Comparison of ENCODE assay signal across 1 cellular context in genomic region chr17:38352245-38353083, GRCh38.
A peak's percentile ranks its signal among the peaks of the same experiment; 100 is the strongest.
TF ChIP-seq lines count a peak whose summit lies in the region.

No MANE protein-coding gene starts in this region.

TF ChIP-seq in HepG2, 621 proteins besides CTCF, POLR2A, EP300 and RAD21 (continued from another document and continues in another):
- TF ChIP-seq, protein P1, sequence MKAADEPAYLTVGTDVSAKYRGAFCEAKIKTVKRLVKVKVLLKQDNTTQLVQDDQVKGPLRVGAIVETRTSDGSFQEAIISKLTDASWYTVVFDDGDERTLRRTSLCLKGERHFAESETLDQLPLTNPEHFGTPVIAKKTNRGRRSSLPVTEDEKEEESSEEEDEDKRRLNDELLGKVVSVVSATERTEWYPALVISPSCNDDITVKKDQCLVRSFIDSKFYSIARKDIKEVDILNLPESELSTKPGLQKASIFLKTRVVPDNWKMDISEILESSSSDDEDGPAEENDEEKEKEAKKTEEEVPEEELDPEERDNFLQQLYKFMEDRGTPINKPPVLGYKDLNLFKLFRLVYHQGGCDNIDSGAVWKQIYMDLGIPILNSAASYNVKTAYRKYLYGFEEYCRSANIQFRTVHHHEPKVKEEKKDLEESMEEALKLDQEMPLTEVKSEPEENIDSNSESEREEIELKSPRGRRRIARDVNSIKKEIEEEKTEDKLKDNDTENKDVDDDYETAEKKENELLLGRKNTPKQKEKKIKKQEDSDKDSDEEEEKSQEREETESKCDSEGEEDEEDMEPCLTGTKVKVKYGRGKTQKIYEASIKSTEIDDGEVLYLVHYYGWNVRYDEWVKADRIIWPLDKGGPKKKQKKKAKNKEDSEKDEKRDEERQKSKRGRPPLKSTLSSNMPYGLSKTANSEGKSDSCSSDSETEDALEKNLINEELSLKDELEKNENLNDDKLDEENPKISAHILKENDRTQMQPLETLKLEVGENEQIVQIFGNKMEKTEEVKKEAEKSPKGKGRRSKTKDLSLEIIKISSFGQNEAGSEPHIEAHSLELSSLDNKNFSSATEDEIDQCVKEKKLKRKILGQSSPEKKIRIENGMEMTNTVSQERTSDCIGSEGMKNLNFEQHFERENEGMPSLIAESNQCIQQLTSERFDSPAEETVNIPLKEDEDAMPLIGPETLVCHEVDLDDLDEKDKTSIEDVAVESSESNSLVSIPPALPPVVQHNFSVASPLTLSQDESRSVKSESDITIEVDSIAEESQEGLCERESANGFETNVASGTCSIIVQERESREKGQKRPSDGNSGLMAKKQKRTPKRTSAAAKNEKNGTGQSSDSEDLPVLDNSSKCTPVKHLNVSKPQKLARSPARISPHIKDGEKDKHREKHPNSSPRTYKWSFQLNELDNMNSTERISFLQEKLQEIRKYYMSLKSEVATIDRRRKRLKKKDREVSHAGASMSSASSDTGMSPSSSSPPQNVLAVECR (CRISPR knock-in tag; IDR thresholded peaks at IDR 0.05; ENCODE audit: borderline replicate concordance): peak; percentile 49
- TF ChIP-seq TGIF2 (CRISPR knock-in tag; IDR thresholded peaks at IDR 0.05): peak; percentile 8; the same call in 1 of the 2 replicates
- TF ChIP-seq, protein P2, sequence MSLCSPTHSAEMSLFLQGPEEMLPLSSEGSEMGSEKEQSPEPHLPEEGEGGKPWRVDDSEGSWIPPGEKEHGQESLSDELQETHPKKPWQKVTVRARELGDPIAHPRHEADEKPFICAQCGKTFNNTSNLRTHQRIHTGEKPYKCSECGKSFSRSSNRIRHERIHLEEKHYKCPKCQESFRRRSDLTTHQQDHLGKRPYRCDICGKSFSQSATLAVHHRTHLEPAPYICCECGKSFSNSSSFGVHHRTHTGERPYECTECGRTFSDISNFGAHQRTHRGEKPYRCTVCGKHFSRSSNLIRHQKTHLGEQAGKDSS (CRISPR knock-in tag; IDR thresholded peaks at IDR 0.05; ENCODE audit: borderline replicate concordance, low read depth): peak; percentile 28; the same call in 1 of the 2 replicates
- TF ChIP-seq ZNF646 (CRISPR knock-in tag; IDR thresholded peaks at IDR 0.05): no peak
- TF ChIP-seq SOX6 (IDR thresholded peaks at IDR 0.05): no peak
- 0 out of 2 replicates have a peak, but pooled peaks have one; percentile 9 for TF ChIP-seq SOX6 (CRISPR knock-in tag; IDR thresholded peaks at IDR 0.05)
- TF ChIP-seq, protein P3, sequence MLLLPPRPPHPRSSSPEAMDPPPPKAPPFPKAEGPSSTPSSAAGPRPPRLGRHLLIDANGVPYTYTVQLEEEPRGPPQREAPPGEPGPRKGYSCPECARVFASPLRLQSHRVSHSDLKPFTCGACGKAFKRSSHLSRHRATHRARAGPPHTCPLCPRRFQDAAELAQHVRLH (CRISPR knock-in tag; IDR thresholded peaks at IDR 0.05; ENCODE audit: borderline replicate concordance, low read depth): 0 out of 2 replicates have a peak, but pooled peaks have one; percentile 37
- TF ChIP-seq ZNF235 (CRISPR knock-in tag; IDR thresholded peaks at IDR 0.05; ENCODE audit: borderline replicate concordance): peak; percentile 49; the same call in 1 of the 2 replicates
- no peak; the same call in 1 of the 2 replicates for TF ChIP-seq ZBTB7B (CRISPR knock-in tag; IDR thresholded peaks at IDR 0.05)
- TF ChIP-seq ZFAT (CRISPR knock-in tag; conservative IDR thresholded peaks at IDR 0.05): no peak
- TF ChIP-seq SOX5 (CRISPR knock-in tag; IDR thresholded peaks at IDR 0.05; ENCODE audit: borderline replicate concordance): no peak
- no peak for TF ChIP-seq RNF2 (conservative IDR thresholded peaks at IDR 0.05; ENCODE audit: low read depth)
- TF ChIP-seq, protein P4, sequence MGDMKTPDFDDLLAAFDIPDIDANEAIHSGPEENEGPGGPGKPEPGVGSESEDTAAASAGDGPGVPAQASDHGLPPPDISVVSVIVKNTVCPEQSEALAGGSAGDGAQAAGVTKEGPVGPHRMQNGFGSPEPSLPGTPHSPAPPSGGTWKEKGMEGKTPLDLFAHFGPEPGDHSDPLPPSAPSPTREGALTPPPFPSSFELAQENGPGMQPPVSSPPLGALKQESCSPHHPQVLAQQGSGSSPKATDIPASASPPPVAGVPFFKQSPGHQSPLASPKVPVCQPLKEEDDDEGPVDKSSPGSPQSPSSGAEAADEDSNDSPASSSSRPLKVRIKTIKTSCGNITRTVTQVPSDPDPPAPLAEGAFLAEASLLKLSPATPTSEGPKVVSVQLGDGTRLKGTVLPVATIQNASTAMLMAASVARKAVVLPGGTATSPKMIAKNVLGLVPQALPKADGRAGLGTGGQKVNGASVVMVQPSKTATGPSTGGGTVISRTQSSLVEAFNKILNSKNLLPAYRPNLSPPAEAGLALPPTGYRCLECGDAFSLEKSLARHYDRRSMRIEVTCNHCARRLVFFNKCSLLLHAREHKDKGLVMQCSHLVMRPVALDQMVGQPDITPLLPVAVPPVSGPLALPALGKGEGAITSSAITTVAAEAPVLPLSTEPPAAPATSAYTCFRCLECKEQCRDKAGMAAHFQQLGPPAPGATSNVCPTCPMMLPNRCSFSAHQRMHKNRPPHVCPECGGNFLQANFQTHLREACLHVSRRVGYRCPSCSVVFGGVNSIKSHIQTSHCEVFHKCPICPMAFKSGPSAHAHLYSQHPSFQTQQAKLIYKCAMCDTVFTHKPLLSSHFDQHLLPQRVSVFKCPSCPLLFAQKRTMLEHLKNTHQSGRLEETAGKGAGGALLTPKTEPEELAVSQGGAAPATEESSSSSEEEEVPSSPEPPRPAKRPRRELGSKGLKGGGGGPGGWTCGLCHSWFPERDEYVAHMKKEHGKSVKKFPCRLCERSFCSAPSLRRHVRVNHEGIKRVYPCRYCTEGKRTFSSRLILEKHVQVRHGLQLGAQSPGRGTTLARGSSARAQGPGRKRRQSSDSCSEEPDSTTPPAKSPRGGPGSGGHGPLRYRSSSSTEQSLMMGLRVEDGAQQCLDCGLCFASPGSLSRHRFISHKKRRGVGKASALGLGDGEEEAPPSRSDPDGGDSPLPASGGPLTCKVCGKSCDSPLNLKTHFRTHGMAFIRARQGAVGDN (CRISPR knock-in tag; IDR thresholded peaks at IDR 0.05): peak; percentile 40
- 0 out of 2 replicates have a peak, but pooled peaks have one; percentile 18 for TF ChIP-seq ZNF790 (CRISPR knock-in tag; IDR thresholded peaks at IDR 0.05; ENCODE audit: borderline replicate concordance)
- 0 out of 2 replicates have a peak, but pooled peaks have one; percentile 22 for TF ChIP-seq ZZZ3 (CRISPR knock-in tag; IDR thresholded peaks at IDR 0.05; ENCODE audit: borderline replicate concordance)
- TF ChIP-seq BRCA1 (CRISPR knock-in tag; IDR thresholded peaks at IDR 0.05): no peak
- TF ChIP-seq KMT2B (CRISPR knock-in tag; IDR thresholded peaks at IDR 0.05): peak; percentile 24; the same call in 1 of the 2 replicates
- TF ChIP-seq HOXA5 (CRISPR knock-in tag; IDR thresholded peaks at IDR 0.05): 0 out of 2 replicates have a peak, but pooled peaks have one; percentile 70
- peak; percentile 25; the same call in 1 of the 2 replicates for TF ChIP-seq ZMYM3 (CRISPR knock-in tag; IDR thresholded peaks at IDR 0.05)
- TF ChIP-seq TCF12 (IDR thresholded peaks at IDR 0.05): no peak
- peak; percentile 44; the same call in 1 of the 2 replicates for TF ChIP-seq TCF12 (CRISPR knock-in tag; IDR thresholded peaks at IDR 0.05)
- TF ChIP-seq ZKSCAN5 (CRISPR knock-in tag; IDR thresholded peaks at IDR 0.05): peak; percentile 76
- peak; percentile 46; the same call in 1 of the 2 replicates for TF ChIP-seq ZNF792 (CRISPR knock-in tag; IDR thresholded peaks at IDR 0.05)
- 0 out of 2 replicates have a peak, but pooled peaks have one; percentile 33 for TF ChIP-seq SALL2 (CRISPR knock-in tag; IDR thresholded peaks at IDR 0.05)
- TF ChIP-seq, protein P5, sequence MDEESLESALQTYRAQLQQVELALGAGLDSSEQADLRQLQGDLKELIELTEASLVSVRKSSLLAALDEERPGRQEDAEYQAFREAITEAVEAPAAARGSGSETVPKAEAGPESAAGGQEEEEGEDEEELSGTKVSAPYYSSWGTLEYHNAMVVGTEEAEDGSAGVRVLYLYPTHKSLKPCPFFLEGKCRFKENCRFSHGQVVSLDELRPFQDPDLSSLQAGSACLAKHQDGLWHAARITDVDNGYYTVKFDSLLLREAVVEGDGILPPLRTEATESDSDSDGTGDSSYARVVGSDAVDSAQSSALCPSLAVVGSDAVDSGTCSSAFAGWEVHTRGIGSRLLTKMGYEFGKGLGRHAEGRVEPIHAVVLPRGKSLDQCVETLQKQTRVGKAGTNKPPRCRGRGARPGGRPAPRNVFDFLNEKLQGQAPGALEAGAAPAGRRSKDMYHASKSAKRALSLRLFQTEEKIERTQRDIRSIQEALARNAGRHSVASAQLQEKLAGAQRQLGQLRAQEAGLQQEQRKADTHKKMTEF (CRISPR knock-in tag; IDR thresholded peaks at IDR 0.05): peak; percentile 34; the same call in 1 of the 2 replicates
- 0 out of 2 replicates have a peak, but pooled peaks have one; percentile 33 for TF ChIP-seq IRF2 (CRISPR knock-in tag; IDR thresholded peaks at IDR 0.05)
- peak; percentile 54; the same call in 1 of the 2 replicates for TF ChIP-seq KLF6 (CRISPR knock-in tag; IDR thresholded peaks at IDR 0.05)
- TF ChIP-seq PHF21A (CRISPR knock-in tag; IDR thresholded peaks at IDR 0.05): no peak
- peak; percentile 29 for TF ChIP-seq ZFX (CRISPR knock-in tag; IDR thresholded peaks at IDR 0.05; ENCODE audit: low read depth)
- TF ChIP-seq SMAD3 (CRISPR knock-in tag; IDR thresholded peaks at IDR 0.05): 0 out of 2 replicates have a peak, but pooled peaks have one; percentile 10
- peak; percentile 53 for TF ChIP-seq GABPB1 (CRISPR knock-in tag; IDR thresholded peaks at IDR 0.05)
- TF ChIP-seq ZNF256 (CRISPR knock-in tag; conservative IDR thresholded peaks at IDR 0.05): no peak
- TF ChIP-seq PRDM4 (CRISPR knock-in tag; IDR thresholded peaks at IDR 0.05; ENCODE audit: borderline replicate concordance): no peak
- TF ChIP-seq PATZ1 (CRISPR knock-in tag; IDR thresholded peaks at IDR 0.05): peak; percentile 23; the same call in 1 of the 2 replicates
